ENCODE assay signal across 15 cellular contexts in the genomic region with DNA sequence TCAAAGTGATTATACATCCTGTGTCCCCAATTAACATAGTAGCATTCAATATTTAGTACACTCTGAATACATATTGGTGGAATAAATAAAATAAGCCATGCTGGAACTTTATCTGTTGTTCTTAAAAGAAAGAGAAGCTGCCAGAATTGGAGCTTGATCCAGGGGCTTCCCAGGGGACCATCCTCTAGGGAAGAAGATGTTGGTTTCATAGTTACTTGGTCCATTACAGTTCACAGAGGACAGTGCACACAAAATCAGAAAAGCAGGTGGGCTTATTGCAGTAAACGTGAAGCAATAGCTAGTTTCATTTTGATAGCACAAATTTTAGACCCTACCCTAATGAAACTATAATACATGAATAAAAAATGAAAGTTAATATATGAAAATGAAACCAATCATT.
A peak's percentile ranks its signal among the peaks of the same experiment; 100 is the strongest.
DNase-seq lines count a peak whose midpoint lies in the region; ATAC-seq and TF ChIP-seq lines count a peak whose summit lies in the region.
"Had no signal": no experiment of that assay in that cellular context is flagged by ENCODE, and none has a peak within 500 bp of the region (broad histone marks: within the 10 kb centered on the region; RNA-seq: fewer than 3 reads in every experiment).

No MANE protein-coding gene starts in this region.

- POLR2A ChIA-PET in PC-3 (lab: Charles Lee; ENCODE audit: unreplicated experiment): no interaction called here

- H3K79me2 ChIP-seq in PC-3 (ENCODE audit: low read length): no peaks in the 10 kb centered on the region

- H3K9me2 ChIP-seq in PC-3 (replicated peaks; ENCODE audit: low read length): no peaks in the 10 kb centered on the region

- peaks cover 45% of the 10 kb centered on the region for H3K27me3 Mint-ChIP-seq in activated T-cell treated with anti-CD3 and anti-CD28 coated beads, Interleukin-2, amount 50 U/mL, for 72 hours (ENCODE audit: low read depth)
- peaks cover 2% of the 10 kb centered on the region for H3K27me3 Mint-ChIP-seq in activated T-cell treated with anti-CD3 and anti-CD28 coated beads, Interleukin-2, amount 50 U/mL, for 4 hours (ENCODE audit: low read depth)
- no peaks in the 10 kb centered on the region for H3K27me3 Mint-ChIP-seq in memory B cell

- H3K4me3 Mint-ChIP-seq in activated T-cell treated with anti-CD3 and anti-CD28 coated beads, Interleukin-2, amount 50 U/mL, for 72 hours: no peak overlapping the region
- no peak overlapping the region for H3K4me3 Mint-ChIP-seq in activated T-cell treated with anti-CD3 and anti-CD28 coated beads, Interleukin-2, amount 50 U/mL, for 4 hours
- H3K4me3 Mint-ChIP-seq in memory B cell: no peak overlapping the region

- H4K20me1 ChIP-seq in PC-3 (ENCODE audit: low read length): no peaks in the 10 kb centered on the region

- H3K36me3 ChIP-seq in PC-3 (ENCODE audit: low read depth, low read length) (no peaks in the 10 kb centered on the region), thymus (ENCODE audit: control insufficient read depth, insufficient read depth) (no peaks in the 10 kb centered on the region)
- H3K36me3 ChIP-seq: SJSA1 had no signal

- H3K9ac ChIP-seq in PC-3 (ENCODE audit: low read length): peak overlapping the region; percentile 12; the same call in 1 of the 2 replicates

- no peak for ATAC-seq in activated T-cell treated with anti-CD3 and anti-CD28 coated beads, Interleukin-2, amount 50 U/mL, for 72 hours (replicated peaks in 1 of 2)
- ATAC-seq in activated T-cell treated with anti-CD3 and anti-CD28 coated beads, Interleukin-2, amount 50 U/mL, for 4 hours: no peak
- ATAC-seq in PC-3 (no peak), memory B cell (ENCODE audit: low read depth) (no peak), HG02623 (IDR thresholded peaks at IDR 0.05; ENCODE audit: unreplicated experiment) (no peak)

- intact Hi-C loops in PC-3 (cut with micrococcal nuclease) (loop anchor here (10.0 kb wide), 1 partner anchor 215 kb away; no protein-coding TSS in a partner anchor), cardiac septum (cut with DNase I) (no loop called here)

- H3F3A ChIP-seq in PC-3 (ENCODE audit: low read length, unreplicated experiment): no peaks in the 10 kb centered on the region

- no peak for DNase-seq in activated T-cell treated with anti-CD3 and anti-CD28 coated beads, Interleukin-2, amount 50 U/mL, for 72 hours
- DNase-seq in activated T-cell treated with anti-CD3 and anti-CD28 coated beads, Interleukin-2, amount 50 U/mL, for 4 hours: no peak
- DNase-seq in PC-3: no peak
- no peak for DNase-seq in memory B cell (ENCODE audit: low spot score in 2 of 2)
- DNase-seq in islet precursor cell: no peak
- DNase-seq in cardiac septum (ENCODE audit: low spot score): no peak
- DNase-seq: activated CD4-positive, alpha-beta T cell treated with anti-CD3 and anti-CD28 coated beads, Interleukin-2, amount 50 U/mL, for 4 hours; amygdala; kidney; NCI-H2081 treated with DMSO at 0.1 percent for 48 hours; stimulated activated CD4-positive, alpha-beta T cell treated with anti-CD3 and anti-CD28 coated beads, Interleukin-15, amount 100 ng/mL, for 24 hours had no signal

- H3K4me1 ChIP-seq in PC-3 (ENCODE audit: insufficient read depth, low read length) (peaks cover 34% of the 10 kb centered on the region), thymus (ENCODE audit: control insufficient read depth, insufficient read depth, low read length) (no peaks in the 10 kb centered on the region)

- H3K4me2 ChIP-seq in PC-3 (ENCODE audit: low read length): no peak overlapping the region

- TF ChIP-seq CTCF in PC-3 (conservative IDR thresholded peaks at IDR 0.05; ENCODE audit: low read depth, low read length): no peak

- H3K27ac ChIP-seq in PC-3 (ENCODE audit: low read length) (peak overlapping the region; percentile 6; the same call in 1 of the 2 replicates), thymus (ENCODE audit: low read depth) (peak overlapping the region; percentile 68)
- H3K27ac ChIP-seq: SJSA1 had no signal

- H3K4me3 ChIP-seq in PC-3 (ENCODE audit: low read length) (no peak overlapping the region), thymus (ENCODE audit: low read length) (no peak overlapping the region)
- H3K4me3 ChIP-seq: SJSA1 had no signal

- CTCF ChIA-PET in PC-3 (lab: Charles Lee): interaction anchor here (0.6 kb wide), 1 partner anchor 10 kb away, joined by 15 read pairs; no protein-coding TSS in a partner anchor

- H3K27ac Mint-ChIP-seq in activated T-cell treated with anti-CD3 and anti-CD28 coated beads, Interleukin-2, amount 50 U/mL, for 72 hours: peak overlapping the region; percentile 22
- peak overlapping the region; percentile 100 for H3K27ac Mint-ChIP-seq in memory B cell
- H3K27ac Mint-ChIP-seq: progenitor cell of endocrine pancreas had no signal

- 86% methylated on average over 1 of the region's 1 CpG for WGBS in thymus

- no peaks in the 10 kb centered on the region for H3K9me3 Mint-ChIP-seq in activated T-cell treated with anti-CD3 and anti-CD28 coated beads, Interleukin-2, amount 50 U/mL, for 72 hours
- H3K9me3 Mint-ChIP-seq in activated T-cell treated with anti-CD3 and anti-CD28 coated beads, Interleukin-2, amount 50 U/mL, for 4 hours: no peaks in the 10 kb centered on the region
- no peaks in the 10 kb centered on the region for H3K9me3 Mint-ChIP-seq in memory B cell

- no peak overlapping the region for H2AFZ ChIP-seq in PC-3 (ENCODE audit: low read length)

- H3K27me3 ChIP-seq in PC-3 (ENCODE audit: low read length) (no peaks in the 10 kb centered on the region), thymus (ENCODE audit: control insufficient read depth, insufficient read depth) (no peaks in the 10 kb centered on the region)
- H3K27me3 ChIP-seq: SJSA1 had no signal

- no peaks in the 10 kb centered on the region for H3K36me3 Mint-ChIP-seq in activated T-cell treated with anti-CD3 and anti-CD28 coated beads, Interleukin-2, amount 50 U/mL, for 72 hours (ENCODE audit: insufficient read depth in 2 of 2)
- H3K36me3 Mint-ChIP-seq in activated T-cell treated with anti-CD3 and anti-CD28 coated beads, Interleukin-2, amount 50 U/mL, for 4 hours (ENCODE audit: insufficient read depth): no peaks in the 10 kb centered on the region
- H3K36me3 Mint-ChIP-seq in memory B cell: peaks cover 2% of the 10 kb centered on the region

- no TSS peak for BruUV-seq in PC-3 (replicated peaks; lab: Mats Ljungman, UMichigan)

- H3K4me1 Mint-ChIP-seq in activated T-cell treated with anti-CD3 and anti-CD28 coated beads, Interleukin-2, amount 50 U/mL, for 72 hours (ENCODE audit: low read depth): peaks cover 44% of the 10 kb centered on the region
- H3K4me1 Mint-ChIP-seq in activated T-cell treated with anti-CD3 and anti-CD28 coated beads, Interleukin-2, amount 50 U/mL, for 4 hours (ENCODE audit: low read depth): peaks cover 48% of the 10 kb centered on the region
- H3K4me1 Mint-ChIP-seq in memory B cell: peaks cover 61% of the 10 kb centered on the region

- H3K9me3 ChIP-seq in PC-3 (ENCODE audit: low read length) (no peaks in the 10 kb centered on the region), thymus (ENCODE audit: control insufficient read depth) (no peaks in the 10 kb centered on the region)
- H3K9me3 ChIP-seq: SJSA1 had no signal
